ENCODE assay signal across 1 cellular context in the genomic region with DNA sequence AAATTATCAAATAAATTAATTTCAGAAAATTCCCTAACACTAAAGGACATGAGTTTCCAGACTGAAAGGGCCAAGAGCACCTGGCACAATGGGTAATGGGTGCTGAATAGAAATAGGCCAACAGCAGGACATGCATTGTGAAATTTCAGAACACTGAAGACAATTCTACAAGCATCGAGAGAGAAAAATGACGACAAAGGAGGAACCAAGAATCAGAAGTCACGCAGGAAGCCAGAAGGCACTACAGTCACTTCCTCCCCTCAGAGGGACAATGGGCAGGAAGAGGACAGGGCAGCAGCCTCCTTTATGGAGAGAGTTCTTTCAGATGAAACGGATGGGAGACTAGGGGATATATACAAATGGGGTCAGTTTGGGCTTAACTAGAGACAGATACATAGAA.
TF ChIP-seq lines count a peak whose summit lies in the region.

No MANE protein-coding gene starts in this region.

TF ChIP-seq in GM12878, 131 proteins besides CTCF, POLR2A, EP300 and RAD21:
- TF ChIP-seq BHLHE40 (IDR thresholded peaks at IDR 0.05; ENCODE audit: borderline replicate concordance in 1 of 2, low read depth in 2 of 2, low read length in 1 of 2) (peak in 1 of 2 experiments; percentile 21; a peak in 1 of 4 replicates), CREB1 (IDR thresholded peaks at IDR 0.05; ENCODE audit: low read depth) (peak; percentile 71), MTA3 (IDR thresholded peaks at IDR 0.05; ENCODE audit: borderline replicate concordance, low read length) (0 out of 2 replicates have a peak, but pooled peaks have one; percentile 46), ETV6 (conservative IDR thresholded peaks at IDR 0.05 in 1 of 2, IDR thresholded peaks at IDR 0.05 in 1 of 2; ENCODE audit: borderline replicate concordance in 1 of 2, low read depth in 1 of 2) (peak in 1 of 2 experiments; percentile 97; a peak in 2 of 4 replicates), GABPA (IDR thresholded peaks at IDR 0.05; ENCODE audit: low read depth) (peak; percentile 78), BCL11A (IDR thresholded peaks at IDR 0.05; ENCODE audit: low read depth, low read length) (no peak), IKZF1 (conservative IDR thresholded peaks at IDR 0.05) (peak; percentile 67), DPF2 (IDR thresholded peaks at IDR 0.05) (peak; percentile 49; the same call in 1 of the 2 replicates), EED (IDR thresholded peaks at IDR 0.05; ENCODE audit: low read depth) (peak; percentile 71), EGR1 (IDR thresholded peaks at IDR 0.05; ENCODE audit: borderline replicate concordance in 1 of 2, low read depth in 2 of 2, low read length in 2 of 2) (peak in 1 of 2 experiments; percentile 13; a peak in 1 of 3 replicates), SPI1 (IDR thresholded peaks at IDR 0.05; ENCODE audit: borderline replicate concordance, insufficient read depth, low read depth, low read length) (peak; percentile 87; the same call in 1 of the 2 replicates), NFIC (IDR thresholded peaks at IDR 0.05; ENCODE audit: low read depth, low read length) (0 out of 2 replicates have a peak, but pooled peaks have one; percentile 47), POLR2AphosphoS2 (IDR thresholded peaks at IDR 0.05; ENCODE audit: low read depth, low read length) (no peak), CHD2 (IDR thresholded peaks at IDR 0.05; ENCODE audit: borderline replicate concordance, low read depth, low read length) (0 out of 2 replicates have a peak, but pooled peaks have one; percentile 33), POU2F2 (IDR thresholded peaks at IDR 0.05; ENCODE audit: borderline replicate concordance, low read depth, low read length) (no peak), MTA2 (IDR thresholded peaks at IDR 0.05; ENCODE audit: low read depth) (peak; percentile 31; the same call in 1 of the 2 replicates), CREM (IDR thresholded peaks at IDR 0.05; ENCODE audit: low read depth) (peak; percentile 84), ATF7 (IDR thresholded peaks at IDR 0.05; ENCODE audit: low read depth) (peak; percentile 89), IKZF2 (IDR thresholded peaks at IDR 0.05) (peak; percentile 59 to 67; a peak in 2 of 4 replicates), KLF5 (IDR thresholded peaks at IDR 0.05; ENCODE audit: partially characterized antibody) (no peak), ZBTB11 (CRISPR knock-in tag; IDR thresholded peaks at IDR 0.05) (peak; percentile 19; the same call in 1 of the 2 replicates), SUPT20H (IDR thresholded peaks at IDR 0.05; ENCODE audit: borderline replicate concordance, control insufficient read depth, low read depth, low read length) (no peak), JUNB (IDR thresholded peaks at IDR 0.05) (peak; percentile 46), SMAD5 (IDR thresholded peaks at IDR 0.05; ENCODE audit: low read depth) (no peak), RELB (IDR thresholded peaks at IDR 0.05; ENCODE audit: low read depth) (peak; percentile 66), NBN (IDR thresholded peaks at IDR 0.05) (peak; percentile 71; the same call in 1 of the 2 replicates), NRF1 (conservative IDR thresholded peaks at IDR 0.05; ENCODE audit: low read depth, low read length) (no peak), HDGF (IDR thresholded peaks at IDR 0.05) (peak; percentile 17; the same call in 1 of the 2 replicates)
- TF ChIP-seq, protein P1, sequence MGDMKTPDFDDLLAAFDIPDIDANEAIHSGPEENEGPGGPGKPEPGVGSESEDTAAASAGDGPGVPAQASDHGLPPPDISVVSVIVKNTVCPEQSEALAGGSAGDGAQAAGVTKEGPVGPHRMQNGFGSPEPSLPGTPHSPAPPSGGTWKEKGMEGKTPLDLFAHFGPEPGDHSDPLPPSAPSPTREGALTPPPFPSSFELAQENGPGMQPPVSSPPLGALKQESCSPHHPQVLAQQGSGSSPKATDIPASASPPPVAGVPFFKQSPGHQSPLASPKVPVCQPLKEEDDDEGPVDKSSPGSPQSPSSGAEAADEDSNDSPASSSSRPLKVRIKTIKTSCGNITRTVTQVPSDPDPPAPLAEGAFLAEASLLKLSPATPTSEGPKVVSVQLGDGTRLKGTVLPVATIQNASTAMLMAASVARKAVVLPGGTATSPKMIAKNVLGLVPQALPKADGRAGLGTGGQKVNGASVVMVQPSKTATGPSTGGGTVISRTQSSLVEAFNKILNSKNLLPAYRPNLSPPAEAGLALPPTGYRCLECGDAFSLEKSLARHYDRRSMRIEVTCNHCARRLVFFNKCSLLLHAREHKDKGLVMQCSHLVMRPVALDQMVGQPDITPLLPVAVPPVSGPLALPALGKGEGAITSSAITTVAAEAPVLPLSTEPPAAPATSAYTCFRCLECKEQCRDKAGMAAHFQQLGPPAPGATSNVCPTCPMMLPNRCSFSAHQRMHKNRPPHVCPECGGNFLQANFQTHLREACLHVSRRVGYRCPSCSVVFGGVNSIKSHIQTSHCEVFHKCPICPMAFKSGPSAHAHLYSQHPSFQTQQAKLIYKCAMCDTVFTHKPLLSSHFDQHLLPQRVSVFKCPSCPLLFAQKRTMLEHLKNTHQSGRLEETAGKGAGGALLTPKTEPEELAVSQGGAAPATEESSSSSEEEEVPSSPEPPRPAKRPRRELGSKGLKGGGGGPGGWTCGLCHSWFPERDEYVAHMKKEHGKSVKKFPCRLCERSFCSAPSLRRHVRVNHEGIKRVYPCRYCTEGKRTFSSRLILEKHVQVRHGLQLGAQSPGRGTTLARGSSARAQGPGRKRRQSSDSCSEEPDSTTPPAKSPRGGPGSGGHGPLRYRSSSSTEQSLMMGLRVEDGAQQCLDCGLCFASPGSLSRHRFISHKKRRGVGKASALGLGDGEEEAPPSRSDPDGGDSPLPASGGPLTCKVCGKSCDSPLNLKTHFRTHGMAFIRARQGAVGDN (IDR thresholded peaks at IDR 0.05): peak; percentile 90
- TF ChIP-seq, protein P2, sequence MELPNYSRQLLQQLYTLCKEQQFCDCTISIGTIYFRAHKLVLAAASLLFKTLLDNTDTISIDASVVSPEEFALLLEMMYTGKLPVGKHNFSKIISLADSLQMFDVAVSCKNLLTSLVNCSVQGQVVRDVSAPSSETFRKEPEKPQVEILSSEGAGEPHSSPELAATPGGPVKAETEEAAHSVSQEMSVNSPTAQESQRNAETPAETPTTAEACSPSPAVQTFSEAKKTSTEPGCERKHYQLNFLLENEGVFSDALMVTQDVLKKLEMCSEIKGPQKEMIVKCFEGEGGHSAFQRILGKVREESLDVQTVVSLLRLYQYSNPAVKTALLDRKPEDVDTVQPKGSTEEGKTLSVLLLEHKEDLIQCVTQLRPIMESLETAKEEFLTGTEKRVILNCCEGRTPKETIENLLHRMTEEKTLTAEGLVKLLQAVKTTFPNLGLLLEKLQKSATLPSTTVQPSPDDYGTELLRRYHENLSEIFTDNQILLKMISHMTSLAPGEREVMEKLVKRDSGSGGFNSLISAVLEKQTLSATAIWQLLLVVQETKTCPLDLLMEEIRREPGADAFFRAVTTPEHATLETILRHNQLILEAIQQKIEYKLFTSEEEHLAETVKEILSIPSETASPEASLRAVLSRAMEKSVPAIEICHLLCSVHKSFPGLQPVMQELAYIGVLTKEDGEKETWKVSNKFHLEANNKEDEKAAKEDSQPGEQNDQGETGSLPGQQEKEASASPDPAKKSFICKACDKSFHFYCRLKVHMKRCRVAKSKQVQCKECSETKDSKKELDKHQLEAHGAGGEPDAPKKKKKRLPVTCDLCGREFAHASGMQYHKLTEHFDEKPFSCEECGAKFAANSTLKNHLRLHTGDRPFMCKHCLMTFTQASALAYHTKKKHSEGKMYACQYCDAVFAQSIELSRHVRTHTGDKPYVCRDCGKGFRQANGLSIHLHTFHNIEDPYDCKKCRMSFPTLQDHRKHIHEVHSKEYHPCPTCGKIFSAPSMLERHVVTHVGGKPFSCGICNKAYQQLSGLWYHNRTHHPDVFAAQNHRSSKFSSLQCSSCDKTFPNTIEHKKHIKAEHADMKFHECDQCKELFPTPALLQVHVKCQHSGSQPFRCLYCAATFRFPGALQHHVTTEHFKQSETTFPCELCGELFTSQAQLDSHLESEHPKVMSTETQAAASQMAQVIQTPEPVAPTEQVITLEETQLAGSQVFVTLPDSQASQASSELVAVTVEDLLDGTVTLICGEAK (IDR thresholded peaks at IDR 0.05; ENCODE audit: borderline replicate concordance): peak; percentile 66; the same call in 1 of the 2 replicates
- TF ChIP-seq, protein P3, sequence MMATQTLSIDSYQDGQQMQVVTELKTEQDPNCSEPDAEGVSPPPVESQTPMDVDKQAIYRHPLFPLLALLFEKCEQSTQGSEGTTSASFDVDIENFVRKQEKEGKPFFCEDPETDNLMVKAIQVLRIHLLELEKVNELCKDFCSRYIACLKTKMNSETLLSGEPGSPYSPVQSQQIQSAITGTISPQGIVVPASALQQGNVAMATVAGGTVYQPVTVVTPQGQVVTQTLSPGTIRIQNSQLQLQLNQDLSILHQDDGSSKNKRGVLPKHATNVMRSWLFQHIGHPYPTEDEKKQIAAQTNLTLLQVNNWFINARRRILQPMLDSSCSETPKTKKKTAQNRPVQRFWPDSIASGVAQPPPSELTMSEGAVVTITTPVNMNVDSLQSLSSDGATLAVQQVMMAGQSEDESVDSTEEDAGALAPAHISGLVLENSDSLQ (IDR thresholded peaks at IDR 0.05): no peak
TF ChIP-seq in GM12878: peak in this region for 23.
